6 cellular contexts compared by ENCODE assay signal in the genomic region with DNA sequence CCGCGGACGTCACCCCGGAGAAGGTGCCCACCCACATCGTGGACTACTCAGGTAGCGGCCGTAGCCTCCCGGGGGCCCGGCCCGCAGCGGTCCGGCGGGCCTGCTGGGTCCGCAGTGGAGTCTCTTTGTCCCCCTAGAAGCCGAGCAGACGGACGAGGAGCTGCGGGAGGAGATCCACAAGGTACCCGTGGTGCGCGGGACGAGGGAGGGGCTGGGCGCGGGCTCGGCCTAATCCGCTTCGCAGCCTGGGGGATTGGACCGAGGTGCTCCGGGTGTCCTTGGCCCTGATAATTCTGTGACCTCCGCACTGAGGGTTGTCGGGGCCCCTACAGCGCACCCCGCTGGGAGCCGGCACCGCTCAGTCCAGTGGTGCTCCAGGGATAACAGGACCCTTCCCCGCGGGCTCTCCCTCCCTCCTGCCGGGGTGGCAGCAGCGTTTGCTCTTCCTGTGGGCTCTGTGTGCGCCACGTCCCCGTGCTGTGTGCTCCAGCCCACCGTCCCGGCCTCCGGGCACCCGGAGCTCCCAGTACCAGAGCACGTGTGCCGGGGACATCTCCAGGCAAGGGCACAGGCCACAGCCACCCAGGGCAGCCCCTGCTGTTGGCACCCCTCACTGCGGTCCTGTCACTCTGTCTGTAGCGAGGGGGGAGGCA. TPM values are rescaled to one million over a fixed set of nuclear protein-coding genes. Genes with fewer than 3 reads are reported as not detected.
DNase-seq lines count a peak whose midpoint lies in the region; ATAC-seq, FAIRE-seq and TF ChIP-seq lines count a peak whose summit lies in the region.

No MANE protein-coding gene starts in this region.

- no peak overlapping the region for H3K27ac Mint-ChIP-seq in T-helper 17 cell

- H3K27me3 Mint-ChIP-seq in T-helper 17 cell: no peaks in the 10 kb centered on the region

- ATAC-seq in GM18505 (IDR thresholded peaks at IDR 0.05; ENCODE audit: unreplicated experiment): peak; percentile 1
- peak; percentile 8 for ATAC-seq in T-helper 17 cell
- no peak for ATAC-seq in activated CD4-positive, CD25-positive, alpha-beta regulatory T cell treated with anti-CD3 and anti-CD28 coated beads, Interleukin-2, amount 50 U/mL, for 24 hours

- DNase-seq in T-helper 17 cell (no peak), kidney epithelial cell (ENCODE audit: low read depth) (no peak), frontal cortex (ENCODE audit: low spot score in 2 of 2) (no peak), LoVo (ENCODE audit: low spot score) (no peak)

- TF ChIP-seq CTCF in kidney epithelial cell (IDR thresholded peaks at IDR 0.05; ENCODE audit: insufficient read depth, low read length, poor library complexity, severe bottlenecking): no peak

- TF ChIP-seq POLR2A in GM18505 (IDR thresholded peaks at IDR 0.05; ENCODE audit: borderline replicate concordance, extremely low read depth, insufficient read depth, insufficient read length): no peak

- FAIRE-seq in frontal cortex (lab: Jason Lieb, UNC): no peak

- no peaks in the 10 kb centered on the region for H3K36me3 ChIP-seq in kidney epithelial cell (ENCODE audit: control insufficient read depth, insufficient read depth, low read length)

- H3K9me3 ChIP-seq in T-helper 17 cell (ENCODE audit: control insufficient read depth, low read length, poor library complexity, severe bottlenecking): no peaks in the 10 kb centered on the region

- peak overlapping the region; percentile 81 for H3K4me3 Mint-ChIP-seq in T-helper 17 cell

- peak overlapping the region; percentile 100 for H3K4me3 ChIP-seq in kidney epithelial cell (ENCODE audit: low read depth, low read length)

- no peaks in the 10 kb centered on the region for H3K27me3 ChIP-seq in kidney epithelial cell (ENCODE audit: control insufficient read depth, insufficient read depth, low read length)

- H3K36me3 Mint-ChIP-seq in T-helper 17 cell (ENCODE audit: low read depth): no peaks in the 10 kb centered on the region

- peaks cover 7% of the 10 kb centered on the region for H3K4me1 Mint-ChIP-seq in T-helper 17 cell

RNA-seq across cellular contexts. Expression of a gene that starts 0.7 kb away (rescaled TPM):
- total RNA-seq in T-helper 17 cell (100 to 1,000 TPM; 190 to 203 TPM), kidney epithelial cell (68.0 and 76.8 TPM in 2 replicates), frontal cortex (17.9 TPM)

RNA-seq across cellular contexts. Expression of a gene that starts 6.8 kb away (rescaled TPM):
- total RNA-seq in T-helper 17 cell: 1 to 10 TPM; 5.7 to 5.9 TPM
- 0.88 and 0.96 TPM in 2 replicates for total RNA-seq in kidney epithelial cell
- 2.0 TPM for total RNA-seq in frontal cortex

RNA-seq across cellular contexts. Expression of a gene that starts 11.6 kb away (rescaled TPM):
- 10 to 100 TPM; 65.5 to 67.4 TPM for total RNA-seq in T-helper 17 cell
- 133 and 179 TPM in 2 replicates for total RNA-seq in kidney epithelial cell
- 77.5 TPM for total RNA-seq in frontal cortex

RNA-seq across cellular contexts. Expression of a gene that starts 15.5 kb away (rescaled TPM):
- total RNA-seq in T-helper 17 cell (10 to 100 TPM; 28.0 to 36.1 TPM), kidney epithelial cell (59.4 and 72.8 TPM in 2 replicates), frontal cortex (10.2 TPM)

RNA-seq across cellular contexts. Expression of a gene that starts 19.5 kb away (rescaled TPM):
- 10 to 100 TPM; 11.1 to 15.3 TPM for total RNA-seq in T-helper 17 cell
- 17.0 and 21.0 TPM in 2 replicates for total RNA-seq in kidney epithelial cell
- total RNA-seq in frontal cortex: 8.2 TPM

Comparison
In these comparisons a context has a peak if more than half of its experiments do, and no peak if none do; other contexts are left out.
1. ATAC-seq: peak in GM18505 (single experiment) and T-helper 17 cell (single experiment); none in activated CD4-positive, CD25-positive, alpha-beta regulatory T cell treated with anti-CD3 and anti-CD28 coated beads, Interleukin-2, amount 50 U/mL, for 24 hours (0 of 2).